Comparison of ENCODE assay signal across 28 cellular contexts in the genomic region with DNA sequence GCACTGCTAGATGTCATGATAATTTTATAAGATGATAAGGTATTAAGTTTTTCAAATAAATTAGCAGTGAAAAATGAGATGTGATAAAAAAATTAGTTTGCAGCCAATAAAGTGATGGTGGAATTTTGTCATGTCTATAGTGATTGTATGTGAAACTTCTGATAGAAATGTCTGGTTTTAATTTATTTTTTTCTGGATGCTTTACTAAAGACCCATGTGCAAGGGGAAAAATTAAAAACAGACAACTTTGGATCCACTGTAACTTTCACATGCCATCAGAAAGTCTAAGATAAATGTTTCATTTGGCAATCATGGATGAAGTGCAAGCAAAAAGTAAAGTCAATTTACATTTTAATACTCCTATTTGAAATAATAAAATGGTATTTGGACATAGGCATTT.
"Had no signal": no experiment of that assay in that cellular context is flagged by ENCODE, and none has a peak within 500 bp of the region (broad histone marks: within the 10 kb centered on the region; RNA-seq: fewer than 3 reads in every experiment).

No MANE protein-coding gene starts in this region.

- H3K9me3 ChIP-seq: ascending aorta had no signal

- H3K27me3 ChIP-seq: ascending aorta, cardiac muscle cell had no signal

- H3K36me3 ChIP-seq: ascending aorta, cardiac muscle cell had no signal

- DNase-seq: activated B cell treated with CpG ODN at 0.5 μM for 24 hours; activated CD4-positive, alpha-beta memory T cell treated with anti-CD3 and anti-CD28 coated beads for 36 hours; activated CD4-positive, alpha-beta T cell treated with anti-CD3 and anti-CD28 coated beads for 4 hours; activated CD4-positive, alpha-beta T cell treated with anti-CD3 and anti-CD28 coated beads, Interleukin-2, amount 10 ng/mL, durations not matched to agents 24 days and 14 days; activated CD4-positive, alpha-beta T cell treated with anti-CD3 and anti-CD28 coated beads, Interleukin-2, amount 50 U/mL, for 1 hour; activated CD4-positive, alpha-beta T cell treated with anti-CD3 and anti-CD28 coated beads, Interleukin-2, amount 50 U/mL, for 4 hours; activated CD4-positive, CD25-positive, alpha-beta regulatory T cell treated with anti-CD3 and anti-CD28 coated beads, Interleukin-2, amount 50 U/mL, for 72 hours; activated CD8-positive, alpha-beta memory T cell treated with anti-CD3 and anti-CD28 coated beads, Interleukin-2, amount 50 U/mL, for 4 hours; activated CD8-positive, alpha-beta T cell treated with anti-CD3 and anti-CD28 coated beads for 36 hours; activated effector memory CD4-positive, alpha-beta T cell treated with anti-CD3 and anti-CD28 coated beads, Interleukin-2, amount 50 U/mL, for 16 hours; activated gamma-delta T cell treated with Interleukin-2 at 50 U/mL for 16 hours; activated naive CD4-positive, alpha-beta T cell; activated naive CD4-positive, alpha-beta T cell treated with anti-CD3 and anti-CD28 coated beads for 36 hours; activated naive CD4-positive, alpha-beta T cell treated with anti-CD3 and anti-CD28 coated beads, Interleukin-2, amount 50 U/mL, for 16 hours; activated naive CD8-positive, alpha-beta T cell treated with anti-CD3 and anti-CD28 coated beads for 36 hours; activated T-cell treated with anti-CD3 and anti-CD28 coated beads for 4 hours; activated T-cell treated with anti-CD3 and anti-CD28 coated beads, Interleukin-2, amount 50 U/mL, for 1 hour; activated T-cell treated with anti-CD3 and anti-CD28 coated beads, Interleukin-2, amount 50 U/mL, for 4 hours; activated T-cell treated with anti-CD3 and anti-CD28 coated beads, Interleukin-2, amount 50 U/mL, for 72 hours; amygdala; anterior cingulate cortex; caudate nucleus; cerebellar nuclear complex; T-helper 2 cell; T-helper 9 cell had no signal

- H3K4me1 ChIP-seq: ascending aorta had no signal

- H3K27ac ChIP-seq: ascending aorta, cardiac muscle cell, VCaP had no signal

- H3K4me3 ChIP-seq: ascending aorta, cardiac muscle cell had no signal
